In genomic region chr5:1840741-1841521, GRCh38 we compare ENCODE assay signal across 30 cellular contexts. TPM values are rescaled to one million over a fixed set of nuclear protein-coding genes. Genes with fewer than 3 reads are reported as not detected.
DNase-seq lines count a peak whose midpoint lies in the region; ATAC-seq, FAIRE-seq and TF ChIP-seq lines count a peak whose summit lies in the region.
"Had no signal": no experiment of that assay in that cellular context is flagged by ENCODE, and none has a peak within 500 bp of the region (broad histone marks: within the 10 kb centered on the region; RNA-seq: fewer than 3 reads in every experiment).

No MANE protein-coding gene starts in this region.

- no peak for TF ChIP-seq CTCF in fibroblast of pulmonary artery (IDR thresholded peaks at IDR 0.05; ENCODE audit: low read length, missing control alignments)
- no peak for TF ChIP-seq CTCF in kidney (IDR thresholded peaks at IDR 0.05; ENCODE audit: borderline replicate concordance, extremely low read depth, insufficient read depth)
- TF ChIP-seq CTCF in suprapubic skin (IDR thresholded peaks at IDR 0.05): no peak

- H3K36me3 ChIP-seq in kidney (ENCODE audit: control insufficient read depth in 1 of 2, insufficient read depth in 2 of 2, low read length in 2 of 2): no peaks in the 10 kb centered on the region
- no peaks in the 10 kb centered on the region for H3K36me3 ChIP-seq in suprapubic skin
- H3K36me3 ChIP-seq: esophagus squamous epithelium, uterus, WERI-Rb-1 had no signal

- H3K27ac ChIP-seq in kidney (ENCODE audit: low read depth in 2 of 2, low read length in 2 of 2): no peak overlapping the region
- H3K27ac ChIP-seq in suprapubic skin: no peak overlapping the region
- H3K27ac ChIP-seq: esophagus squamous epithelium, uterus, WERI-Rb-1 had no signal

- WGBS in suprapubic skin: 73% methylated on average over 23 of the region's 31 CpGs

- ATAC-seq in effector memory CD8-positive, alpha-beta T cell (replicated peaks): no peak
- ATAC-seq in HG03095 (IDR thresholded peaks at IDR 0.05; ENCODE audit: unreplicated experiment): no peak
- ATAC-seq: GM12878, T-helper 17 cell had no signal

- peaks cover 29% of the 10 kb centered on the region for H3K27me3 ChIP-seq in suprapubic skin
- H3K27me3 ChIP-seq: uterus had no signal

- no peaks in the 10 kb centered on the region for H3K4me1 Mint-ChIP-seq in effector memory CD8-positive, alpha-beta T cell (ENCODE audit: low read depth in 2 of 2)
- H3K4me1 Mint-ChIP-seq: central memory CD8-positive, alpha-beta T cell; immature natural killer cell; T-helper 17 cell had no signal

- no peak for FAIRE-seq in kidney (lab: Jason Lieb, UNC)
- FAIRE-seq: GM12878 had no signal

- DNase-seq in NCI-H146 (lab: John Stamatoyannopoulos, UW): peak; percentile 7
- DNase-seq in NCI-H146 treated with DMSO at 0.1 percent for 48 hours (lab: John Stamatoyannopoulos, UW; ENCODE audit: unreplicated experiment): no peak
- peak; percentile 1 for DNase-seq in fibroblast of pulmonary artery (ENCODE audit: low read depth)
- DNase-seq in kidney: peak; percentile 54
- peak; percentile 54 to 77 for DNase-seq in suprapubic skin (ENCODE audit: low spot score in 2 of 2)
- DNase-seq in KBM-7: no peak
- DNase-seq in effector memory CD8-positive, alpha-beta T cell: no peak
- DNase-seq: 8988T; activated CD4-positive, alpha-beta T cell treated with anti-CD3 and anti-CD28 coated beads, Interleukin-2, amount 50 U/mL, for 48 hours; activated naive CD4-positive, alpha-beta T cell; activated T-cell treated with anti-CD3 and anti-CD28 coated beads, Interleukin-2, amount 50 U/mL, for 1 hour; amniotic stem cell; C1 segment of cervical spinal cord; effector CD4-positive, alpha-beta T cell; esophagus squamous epithelium; GF-D8; immature natural killer cell; KG1; mammary epithelial cell; MV-4-11; NCI-H2081; NCI-H524; SIG-M5; T-helper 17 cell; uterus; WERI-Rb-1 had no signal

- H3K9me3 ChIP-seq in kidney (ENCODE audit: control insufficient read depth in 1 of 2, low read length in 2 of 2) (no peaks in the 10 kb centered on the region), suprapubic skin (no peaks in the 10 kb centered on the region)
- H3K9me3 ChIP-seq: esophagus squamous epithelium, uterus had no signal

- no peak overlapping the region for H3K4me3 Mint-ChIP-seq in effector memory CD8-positive, alpha-beta T cell
- H3K4me3 Mint-ChIP-seq: central memory CD8-positive, alpha-beta T cell; immature natural killer cell; T-helper 17 cell had no signal

- H3K4me1 ChIP-seq in kidney (ENCODE audit: control insufficient read depth in 1 of 2, insufficient read depth in 1 of 2, low read depth in 1 of 2, low read length in 2 of 2) (no peaks in the 10 kb centered on the region), suprapubic skin (no peaks in the 10 kb centered on the region)
- H3K4me1 ChIP-seq: esophagus squamous epithelium, uterus had no signal

- H3K27ac Mint-ChIP-seq in effector memory CD8-positive, alpha-beta T cell: no peak overlapping the region
- H3K27ac Mint-ChIP-seq: immature natural killer cell, T-helper 17 cell had no signal

- no peaks in the 10 kb centered on the region for H3K36me3 Mint-ChIP-seq in effector memory CD8-positive, alpha-beta T cell (ENCODE audit: insufficient read depth)
- H3K36me3 Mint-ChIP-seq: immature natural killer cell had no signal

- H3K4me3 ChIP-seq in fibroblast of pulmonary artery (replicated peaks; ENCODE audit: low read depth, low read length) (no peak overlapping the region), kidney (ENCODE audit: low read length in 2 of 2) (no peak overlapping the region), suprapubic skin (no peak overlapping the region)
- H3K4me3 ChIP-seq: esophagus squamous epithelium, GM12878, uterus had no signal

- peaks cover 35 to 39% of the 10 kb centered on the region in 2 donors for H3K27me3 Mint-ChIP-seq in effector memory CD8-positive, alpha-beta T cell

- TF ChIP-seq POLR2A in suprapubic skin (IDR thresholded peaks at IDR 0.05): no peak

- H3K9ac ChIP-seq in kidney (ENCODE audit: low read length in 2 of 2): no peak overlapping the region

- in situ Hi-C loops in KBM-7 (cut with MboI; ENCODE audit: low pct_unique_long_range_greater_than_20kb, low sequenced_read_pairs): no loop called here

- intact Hi-C loops in kidney (cut with DNase I): no loop called here

- TF ChIP-seq EP300 in suprapubic skin (IDR thresholded peaks at IDR 0.05): no peak

- H3K9me3 Mint-ChIP-seq in effector memory CD8-positive, alpha-beta T cell: no peaks in the 10 kb centered on the region
- H3K9me3 Mint-ChIP-seq: central memory CD8-positive, alpha-beta T cell; immature natural killer cell had no signal

RNA-seq across cellular contexts. Expression of gene NDUFS6, which starts 39.7 kb away (rescaled TPM):
- total RNA-seq in kidney (31.1 TPM), suprapubic skin (10 to 100 TPM; 38.9 to 64.5 (median 51.2) TPM)
- polyA plus RNA-seq in kidney (ENCODE audit: insufficient read depth, low read depth, low replicate concordance): 164 TPM

RNA-seq across cellular contexts. Expression of gene MRPL36, which starts 41.3 kb away (rescaled TPM):
- total RNA-seq in kidney: 29.6 TPM
- polyA plus RNA-seq in kidney (ENCODE audit: insufficient read depth, low read depth, low replicate concordance): 96.7 TPM
- total RNA-seq in suprapubic skin: 10 to 100 TPM; 13.7 to 62.5 (median 41.2) TPM

RNA-seq across cellular contexts. Expression of gene IRX4, which starts 41.8 kb away (rescaled TPM):
- total RNA-seq in kidney (not detected), suprapubic skin (10 to 100 TPM; 20.3 to 45.9 (median 33.5) TPM)
- not detected for polyA plus RNA-seq in kidney (ENCODE audit: insufficient read depth, low read depth, low replicate concordance)
- total RNA-seq: glomerular endothelial cell, GM12878, T-helper 17 cell, uterus had no signal
- polyA plus RNA-seq: GM12878, immature natural killer cell had no signal

Comparison
In these comparisons a context has a peak if more than half of its experiments do, and no peak if none do; other contexts are left out.
1. DNase-seq: peak in NCI-H146 (single experiment), fibroblast of pulmonary artery (single experiment), kidney (single experiment) and suprapubic skin (2 of 2); none in NCI-H146 treated with DMSO at 0.1 percent for 48 hours (single experiment), KBM-7 (single experiment) and effector memory CD8-positive, alpha-beta T cell (0 of 3).
2. RNA of gene IRX4, which starts 41.8 kb away (total RNA-seq): 20.3 to 45.9 TPM in suprapubic skin; not detected in kidney (single experiment); every median in the first group is over 10 times any median in the second.